Comparison of ENCODE assay signal across 18 cellular contexts in genomic region chr3:132784502-132785025, GRCh38.
"Had no signal": no experiment of that assay in that cellular context is flagged by ENCODE, and none has a peak within 500 bp of the region (broad histone marks: within the 10 kb centered on the region; RNA-seq: fewer than 3 reads in every experiment).

No MANE protein-coding gene starts in this region.

- DNase-seq: activated CD4-positive, alpha-beta T cell treated with anti-CD3 and anti-CD28 coated beads for 36 hours; activated CD4-positive, alpha-beta T cell treated with anti-CD3 and anti-CD28 coated beads, Interleukin-2, amount 50 U/mL, for 48 hours; activated gamma-delta T cell treated with Interleukin-2 at 50 U/mL for 16 hours; activated T-cell treated with anti-CD3 and anti-CD28 coated beads for 4 hours; adrenal gland; effector memory CD8-positive, alpha-beta T cell; hypothalamus; islet precursor cell; left colon; lower lobe of right lung; nephron progenitor cell; nucleus accumbens; posterior cingulate gyrus; stimulated activated CD4-positive, alpha-beta T cell treated with anti-CD3 and anti-CD28 coated beads, Interleukin-15, amount 100 ng/mL, for 24 hours; stimulated activated CD4-positive, alpha-beta T cell treated with anti-CD3 and anti-CD28 coated beads, Interleukin-2, amount 100 ng/mL, for 48 hours had no signal

- H3K27me3 ChIP-seq: adrenal gland had no signal

- H3K4me3 ChIP-seq: adrenal gland, lower lobe of right lung, skin epidermis had no signal

- H3K36me3 ChIP-seq: adrenal gland, lower lobe of right lung had no signal

- ATAC-seq: activated CD4-positive, alpha-beta T cell treated with anti-CD3 and anti-CD28 coated beads for 36 hours; activated naive CD4-positive, alpha-beta T cell treated with anti-CD3 and anti-CD28 coated beads, Interleukin-2, amount 50 U/mL, for 72 hours; effector memory CD8-positive, alpha-beta T cell; left colon; lower lobe of right lung; WTC11 had no signal

- H3K9me3 ChIP-seq: adrenal gland, lower lobe of right lung had no signal

- H3K4me1 ChIP-seq: adrenal gland, lower lobe of right lung had no signal

- H3K27ac ChIP-seq: adrenal gland, lower lobe of right lung, skin epidermis had no signal
